ENCODE assay signal across 14 cellular contexts in genomic region chr7:101944611-101945010, GRCh38.
"Had no signal": no experiment of that assay in that cellular context is flagged by ENCODE, and none has a peak within 500 bp of the region (broad histone marks: within the 10 kb centered on the region; RNA-seq: fewer than 3 reads in every experiment).

No MANE protein-coding gene starts in this region.

- ATAC-seq: activated CD4-positive, alpha-beta T cell treated with anti-CD3 and anti-CD28 coated beads for 36 hours; activated CD8-positive, alpha-beta T cell treated with anti-CD3 and anti-CD28 coated beads, Interleukin-2, amount 10 ng/mL, durations not matched to agents 7 days and 5 days; mucosa of descending colon; stimulated activated naive CD8-positive, alpha-beta T cell treated with anti-CD3 and anti-CD28 coated beads, Interleukin-15, amount 100 ng/mL, for 72 hours had no signal

- H3K4me3 ChIP-seq: mucosa of descending colon, thyroid gland had no signal

- H3K4me3 Mint-ChIP-seq: activated CD4-positive, alpha-beta T cell treated with anti-CD3 and anti-CD28 coated beads for 36 hours; activated CD8-positive, alpha-beta T cell treated with anti-CD3 and anti-CD28 coated beads, Interleukin-2, amount 10 ng/mL, durations not matched to agents 7 days and 5 days; nephron; stimulated activated naive CD8-positive, alpha-beta T cell treated with anti-CD3 and anti-CD28 coated beads, Interleukin-15, amount 100 ng/mL, for 72 hours had no signal

- DNase-seq: activated CD4-positive, alpha-beta T cell treated with anti-CD3 and anti-CD28 coated beads for 36 hours; activated CD8-positive, alpha-beta memory T cell treated with anti-CD3 and anti-CD28 coated beads, Interleukin-2, amount 50 U/mL, for 48 hours; activated CD8-positive, alpha-beta T cell treated with anti-CD3 and anti-CD28 coated beads, Interleukin-2, amount 10 ng/mL, durations not matched to agents 7 days and 5 days; foreskin melanocyte; hippocampal formation; mucosa of descending colon; stimulated activated CD4-positive, alpha-beta T cell treated with anti-CD3 and anti-CD28 coated beads, Interleukin-4, amount 100 ng/mL, for 4 hours; stimulated activated naive CD8-positive, alpha-beta T cell treated with anti-CD3 and anti-CD28 coated beads, Interleukin-15, amount 100 ng/mL, for 72 hours; T1000 had no signal

- H3K9me3 Mint-ChIP-seq: nephron; stimulated activated naive CD8-positive, alpha-beta T cell treated with anti-CD3 and anti-CD28 coated beads, Interleukin-15, amount 100 ng/mL, for 72 hours had no signal

- H3K9me3 ChIP-seq: mucosa of descending colon, thyroid gland had no signal

- H3K27me3 Mint-ChIP-seq: activated CD4-positive, alpha-beta T cell treated with anti-CD3 and anti-CD28 coated beads for 36 hours; stimulated activated naive CD8-positive, alpha-beta T cell treated with anti-CD3 and anti-CD28 coated beads, Interleukin-15, amount 100 ng/mL, for 72 hours had no signal

- H3K27me3 ChIP-seq: thyroid gland had no signal

- H3K27ac Mint-ChIP-seq: activated CD4-positive, alpha-beta T cell treated with anti-CD3 and anti-CD28 coated beads for 36 hours; activated CD8-positive, alpha-beta T cell treated with anti-CD3 and anti-CD28 coated beads, Interleukin-2, amount 10 ng/mL, durations not matched to agents 7 days and 5 days; stimulated activated naive CD8-positive, alpha-beta T cell treated with anti-CD3 and anti-CD28 coated beads, Interleukin-15, amount 100 ng/mL, for 72 hours had no signal

- H3K36me3 ChIP-seq: thyroid gland had no signal

- FAIRE-seq: bronchial epithelial cell, colon, endothelial cell of umbilical vein had no signal
